ENCODE assay signal across 8 cellular contexts in the genomic region with DNA sequence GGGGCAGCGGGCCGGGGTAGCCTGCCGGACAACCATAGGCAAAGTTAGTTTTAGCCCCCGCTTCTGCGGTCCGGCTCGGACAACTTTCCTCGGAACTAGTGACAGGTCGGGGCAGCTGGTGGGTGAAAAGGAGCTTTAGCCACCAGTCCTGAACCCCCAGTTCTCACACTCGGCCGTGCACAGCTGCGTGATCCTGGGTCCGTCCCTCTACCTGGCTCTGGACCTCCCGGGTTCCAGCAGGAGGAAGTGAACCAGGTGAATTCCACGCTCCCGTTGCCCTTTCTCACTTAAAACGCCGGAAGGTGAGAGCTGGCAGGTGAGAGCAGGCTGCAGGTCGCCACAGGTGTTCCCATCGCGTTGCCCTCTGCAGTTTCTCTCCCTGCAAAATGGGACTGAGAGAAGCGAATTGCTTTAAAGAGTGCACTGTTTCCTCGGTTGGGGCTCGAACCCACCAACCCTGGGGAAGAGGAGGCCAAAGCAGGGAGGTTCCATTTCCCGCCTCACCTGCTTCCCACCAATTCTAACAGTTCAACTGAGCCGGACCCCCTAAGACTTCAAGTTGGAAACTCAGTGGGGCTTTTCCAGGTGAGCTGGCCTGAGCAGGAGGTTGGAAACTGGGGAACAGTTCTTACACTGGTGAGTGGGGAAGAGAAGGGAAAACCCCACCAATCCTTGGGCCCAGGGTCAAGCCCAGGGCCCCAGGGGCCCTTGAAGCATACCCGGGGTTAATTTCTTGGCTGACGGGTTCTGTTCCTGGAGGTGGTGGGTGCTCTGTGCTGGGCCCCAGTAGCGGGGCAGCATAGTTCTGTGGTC. TPM values are rescaled to one million over a fixed set of nuclear protein-coding genes. Genes with fewer than 3 reads are reported as not detected.
DNase-seq lines count a peak whose midpoint lies in the region; ATAC-seq and TF ChIP-seq lines count a peak whose summit lies in the region.

No MANE protein-coding gene starts in this region.

- H3K36me3 Mint-ChIP-seq in endodermal cell (ENCODE audit: low read depth), result no peaks in the 10 kb centered on the region

- DNase-seq in GM06990 (ENCODE audit: extremely low read depth, insufficient read length), result no peak
- DNase-seq in NCI-H69 (lab: John Stamatoyannopoulos, UW), result peak; percentile 83
- DNase-seq in endodermal cell, result no peak
- no peak for DNase-seq in MV-4-11 (lab: John Stamatoyannopoulos, UW)
- DNase-seq in kidney glomerular epithelial cell (lab: John Stamatoyannopoulos, UW), result no peak
- no peak for DNase-seq in HUDEP-2 (lab: John Stamatoyannopoulos, UW; ENCODE audit: unreplicated experiment in 76 of 76)

- H2AFZ ChIP-seq in parathyroid adenoma, result peak overlapping the region; percentile 90

- H3K36me3 ChIP-seq in GM06990 (ENCODE audit: control insufficient read depth, insufficient read depth, low read length), result peaks cover 4% of the 10 kb centered on the region; the same call in 1 of the 2 replicates
- no peaks in the 10 kb centered on the region for H3K36me3 ChIP-seq in endodermal cell (ENCODE audit: control insufficient read depth, insufficient read depth, low read length)
- no peaks in the 10 kb centered on the region for H3K36me3 ChIP-seq in parathyroid adenoma (ENCODE audit: control insufficient read depth, insufficient read depth, low read length)

- H3K79me2 ChIP-seq in parathyroid adenoma, result no peaks in the 10 kb centered on the region

- H3K4me2 ChIP-seq in parathyroid adenoma (ENCODE audit: low read length), result peak overlapping the region; percentile 80

- no peaks in the 10 kb centered on the region for H3K9me3 Mint-ChIP-seq in endodermal cell

- H3K27ac ChIP-seq in endodermal cell (ENCODE audit: low read depth, low read length) (no peak overlapping the region), parathyroid adenoma (no peak overlapping the region)

- H3K4me1 ChIP-seq in endodermal cell (ENCODE audit: control insufficient read depth, insufficient read depth, low read length) (no peaks in the 10 kb centered on the region), parathyroid adenoma (peaks cover 7% of the 10 kb centered on the region)

- H3K9ac ChIP-seq in endodermal cell (ENCODE audit: extremely low read depth, low read length, poor library complexity, severe bottlenecking) (no peak overlapping the region), parathyroid adenoma (no peak overlapping the region)

- H3K4me1 Mint-ChIP-seq in endodermal cell, result peaks cover 5% of the 10 kb centered on the region

- H3K27me3 ChIP-seq in GM06990 (replicated peaks; ENCODE audit: control insufficient read depth, insufficient read depth, low read length) (no peaks in the 10 kb centered on the region), endodermal cell (ENCODE audit: control insufficient read depth, insufficient read depth, low read length, poor library complexity, severe bottlenecking) (peaks cover 33% of the 10 kb centered on the region), parathyroid adenoma (ENCODE audit: control insufficient read depth, insufficient read depth, low read length) (no peaks in the 10 kb centered on the region)

- H3K27me3 Mint-ChIP-seq in endodermal cell (ENCODE audit: insufficient read depth), result peaks cover 45% of the 10 kb centered on the region

- H3K4me3 Mint-ChIP-seq in endodermal cell, result peak overlapping the region; percentile 57

- TF ChIP-seq CTCF in GM06990 (IDR thresholded peaks at IDR 0.05; ENCODE audit: insufficient read depth, low read length, poor library complexity, severe bottlenecking), result no peak
- TF ChIP-seq CTCF in endodermal cell (conservative IDR thresholded peaks at IDR 0.05), result peak; percentile 34
- TF ChIP-seq CTCF in parathyroid adenoma (IDR thresholded peaks at IDR 0.05), result no peak

- WGBS in endodermal cell (ENCODE audit: insufficient coverage in 1 of 2, insufficient read length in 1 of 2), 2 experiments, result 16 to 27% methylated on average over 14 to 29 of the region's 29 CpGs

- no peak for ATAC-seq in GM19397 (IDR thresholded peaks at IDR 0.05; ENCODE audit: unreplicated experiment)

- H3K4me3 ChIP-seq in GM06990 (replicated peaks; ENCODE audit: low read depth, low read length) (peak overlapping the region; percentile 93), endodermal cell (ENCODE audit: low read length) (peak overlapping the region; percentile 86), parathyroid adenoma (ENCODE audit: low read depth, low read length) (peak overlapping the region; percentile 52)

- no peak overlapping the region for H3K27ac Mint-ChIP-seq in endodermal cell

- H3K9me3 ChIP-seq in endodermal cell (ENCODE audit: control insufficient read depth, low read length), result no peaks in the 10 kb centered on the region
- no peaks in the 10 kb centered on the region for H3K9me3 ChIP-seq in parathyroid adenoma (ENCODE audit: control insufficient read depth, low read length)

RNA-seq across cellular contexts. Expression of gene CD82, which starts 0.5 kb away (rescaled TPM):
- 1 to 10 TPM; 1.7 to 3.0 TPM for total RNA-seq in endodermal cell
- 19.6 TPM for polyA plus RNA-seq in endodermal cell (2013, experiment 1 of 2)
- 12.6 TPM for polyA plus RNA-seq in endodermal cell (2013, experiment 2 of 2)
